In genomic region chr18:25454728-25455127, GRCh38 we compare ENCODE assay signal across 20 cellular contexts.
DNase-seq lines count a peak whose midpoint lies in the region; ATAC-seq, FAIRE-seq and TF ChIP-seq lines count a peak whose summit lies in the region.
"Had no signal": no experiment of that assay in that cellular context is flagged by ENCODE, and none has a peak within 500 bp of the region (broad histone marks: within the 10 kb centered on the region; RNA-seq: fewer than 3 reads in every experiment).

No MANE protein-coding gene starts in this region.

- H3K36me3 Mint-ChIP-seq in GM23338 (ENCODE audit: low read depth) (no peaks in the 10 kb centered on the region), astrocyte (ENCODE audit: low read depth, unreplicated experiment) (no peaks in the 10 kb centered on the region)
- H3K36me3 Mint-ChIP-seq in activated CD8-positive, alpha-beta T cell treated with anti-CD3 and anti-CD28 coated beads, Interleukin-2, amount 10 ng/mL, durations not matched to agents 7 days and 5 days (ENCODE audit: low read depth): no peaks in the 10 kb centered on the region
- H3K36me3 Mint-ChIP-seq: CD4-positive, alpha-beta memory T cell had no signal

- H4K20me1 ChIP-seq in GM23338 (replicated peaks; ENCODE audit: insufficient read depth) (no peaks in the 10 kb centered on the region), astrocyte (ENCODE audit: insufficient read depth, low read length) (no peaks in the 10 kb centered on the region)

- intact Hi-C loops in esophagus muscularis mucosa (cut with DNase I): no loop called here

- H3K9me3 ChIP-seq in astrocyte (ENCODE audit: insufficient read depth, low read depth, low read length) (no peaks in the 10 kb centered on the region), neuron (ENCODE audit: low read length) (no peaks in the 10 kb centered on the region), esophagus muscularis mucosa (peaks cover 0 to 10% (median 7%) of the 10 kb centered on the region in 4 donors)

- H3F3A ChIP-seq in GM23338 (replicated peaks; ENCODE audit: low read depth): no peaks in the 10 kb centered on the region

- H2AFZ ChIP-seq in GM23338: peak overlapping the region; percentile 76
- H2AFZ ChIP-seq in astrocyte (ENCODE audit: low read depth, low read length): no peak overlapping the region
- H2AFZ ChIP-seq in neuron (ENCODE audit: low read depth, low read length): peak overlapping the region; percentile 17

- FAIRE-seq in astrocyte (lab: Jason Lieb, UNC): no peak
- FAIRE-seq: GM12891, GM18507, H1 had no signal

- POLR2A ChIA-PET in activated CD8-positive, alpha-beta T cell treated with anti-CD3 and anti-CD28 coated beads, Interleukin-2, amount 10 ng/mL, durations not matched to agents 7 days and 5 days (lab: Charles Lee): no interaction called here

- H3K9me2 ChIP-seq in GM23338 (ENCODE audit: insufficient read depth): 0 out of 2 replicates have a peak, but pooled peaks cover 2% of the 10 kb centered on the region

- no peak for ATAC-seq in GM23338
- ATAC-seq in activated CD8-positive, alpha-beta T cell treated with anti-CD3 and anti-CD28 coated beads, Interleukin-2, amount 10 ng/mL, durations not matched to agents 7 days and 5 days: no peak
- ATAC-seq in stimulated activated naive CD8-positive, alpha-beta T cell treated with anti-CD3 and anti-CD28 coated beads, Interleukin-15, amount 100 ng/mL, for 72 hours: no peak
- ATAC-seq: HCT116 had no signal

- H3K4me3 Mint-ChIP-seq in GM23338 (no peak overlapping the region), astrocyte (ENCODE audit: unreplicated experiment) (no peak overlapping the region)
- H3K4me3 Mint-ChIP-seq in activated CD8-positive, alpha-beta T cell treated with anti-CD3 and anti-CD28 coated beads, Interleukin-2, amount 10 ng/mL, durations not matched to agents 7 days and 5 days: no peak overlapping the region
- no peak overlapping the region for H3K4me3 Mint-ChIP-seq in stimulated activated naive CD8-positive, alpha-beta T cell treated with anti-CD3 and anti-CD28 coated beads, Interleukin-15, amount 100 ng/mL, for 72 hours
- H3K4me3 Mint-ChIP-seq: CD4-positive, alpha-beta memory T cell; H9 had no signal

- TF ChIP-seq EP300 in esophagus muscularis mucosa (IDR thresholded peaks at IDR 0.05): no peak

- H3K36me3 ChIP-seq in GM23338 (ENCODE audit: insufficient read depth) (0 out of 2 replicates have a peak, but pooled peaks cover 4% of the 10 kb centered on the region), astrocyte (ENCODE audit: insufficient read depth, low read length) (no peaks in the 10 kb centered on the region), neuron (ENCODE audit: insufficient read depth, low read length) (no peaks in the 10 kb centered on the region), esophagus muscularis mucosa (no peaks in the 10 kb centered on the region)

- 93% methylated on average over 3 of the region's 3 CpGs for WGBS in esophagus muscularis mucosa

- CTCF ChIA-PET in activated CD8-positive, alpha-beta T cell treated with anti-CD3 and anti-CD28 coated beads, Interleukin-2, amount 10 ng/mL, durations not matched to agents 7 days and 5 days (lab: Charles Lee): no interaction called here

- H3K4me2 ChIP-seq in GM23338 (no peak overlapping the region), astrocyte (ENCODE audit: low read length) (no peak overlapping the region)

- no peak for DNase-seq in GM23338 (ENCODE audit: low spot score)
- no peak for DNase-seq in astrocyte (ENCODE audit: low read depth)
- DNase-seq in retina: peak; percentile 34
- DNase-seq in mucosa of gallbladder (ENCODE audit: low spot score): no peak
- DNase-seq in esophagus muscularis mucosa (ENCODE audit: extremely low spot score): no peak
- no peak for DNase-seq in activated CD8-positive, alpha-beta T cell treated with anti-CD3 and anti-CD28 coated beads, Interleukin-2, amount 10 ng/mL, durations not matched to agents 7 days and 5 days
- DNase-seq in stimulated activated naive CD8-positive, alpha-beta T cell treated with anti-CD3 and anti-CD28 coated beads, Interleukin-15, amount 100 ng/mL, for 72 hours: no peak
- DNase-seq: C1 segment of cervical spinal cord; Calu3; CD4-positive, alpha-beta memory T cell; COR-L47; DMS53; DMS79 treated with DMSO at 0.1 percent for 48 hours; GF-D8; H9 had no signal

- H3K27ac ChIP-seq in GM23338 (ENCODE audit: low read depth) (no peak overlapping the region), astrocyte (ENCODE audit: low read depth, low read length) (no peak overlapping the region), esophagus muscularis mucosa (replicated peaks in 1 of 4) (peak overlapping the region in 1 of 4 donors; percentile 21)

- peaks cover 3% of the 10 kb centered on the region for H3K27me3 Mint-ChIP-seq in GM23338 (ENCODE audit: insufficient read depth, low read depth, poor library complexity)
- H3K27me3 Mint-ChIP-seq in astrocyte (ENCODE audit: low read depth, unreplicated experiment): no peaks in the 10 kb centered on the region
- H3K27me3 Mint-ChIP-seq in activated CD8-positive, alpha-beta T cell treated with anti-CD3 and anti-CD28 coated beads, Interleukin-2, amount 10 ng/mL, durations not matched to agents 7 days and 5 days (ENCODE audit: low read depth): no peaks in the 10 kb centered on the region
- no peaks in the 10 kb centered on the region for H3K27me3 Mint-ChIP-seq in stimulated activated naive CD8-positive, alpha-beta T cell treated with anti-CD3 and anti-CD28 coated beads, Interleukin-15, amount 100 ng/mL, for 72 hours

- H3K79me2 ChIP-seq in GM23338 (replicated peaks; ENCODE audit: insufficient read depth): no peaks in the 10 kb centered on the region
- H3K79me2 ChIP-seq in astrocyte (ENCODE audit: insufficient read depth, low read length): no peaks in the 10 kb centered on the region

- H3K27me3 ChIP-seq in GM23338 (ENCODE audit: insufficient read depth) (no peaks in the 10 kb centered on the region), astrocyte (ENCODE audit: insufficient read depth, low read length) (no peaks in the 10 kb centered on the region), neuron (ENCODE audit: insufficient read depth, low read length) (no peaks in the 10 kb centered on the region), esophagus muscularis mucosa (no peaks in the 10 kb centered on the region)

- H3K9me3 Mint-ChIP-seq in GM23338 (peaks cover 6% of the 10 kb centered on the region; the same call in 2 of the 3 replicates), astrocyte (ENCODE audit: unreplicated experiment) (peaks cover 5% of the 10 kb centered on the region)
- no peaks in the 10 kb centered on the region for H3K9me3 Mint-ChIP-seq in activated CD8-positive, alpha-beta T cell treated with anti-CD3 and anti-CD28 coated beads, Interleukin-2, amount 10 ng/mL, durations not matched to agents 7 days and 5 days (ENCODE audit: insufficient read depth)
- H3K9me3 Mint-ChIP-seq in stimulated activated naive CD8-positive, alpha-beta T cell treated with anti-CD3 and anti-CD28 coated beads, Interleukin-15, amount 100 ng/mL, for 72 hours: peaks cover 9 to 11% of the 10 kb centered on the region in 2 donors

- H3K4me3 ChIP-seq in GM23338 (no peak overlapping the region), astrocyte (ENCODE audit: insufficient read depth, low read depth, low read length) (no peak overlapping the region), neuron (ENCODE audit: low read length) (no peak overlapping the region), esophagus muscularis mucosa (no peak overlapping the region)

- no peak for TF ChIP-seq CTCF in GM23338 (conservative IDR thresholded peaks at IDR 0.05; ENCODE audit: low read depth in 2 of 2)
- TF ChIP-seq CTCF in astrocyte (IDR thresholded peaks at IDR 0.05; ENCODE audit: insufficient read depth, low read depth, low read length): no peak
- no peak for TF ChIP-seq CTCF in esophagus muscularis mucosa (IDR thresholded peaks at IDR 0.05)

- H3K27ac Mint-ChIP-seq in GM23338 (no peak overlapping the region), astrocyte (ENCODE audit: unreplicated experiment) (peak overlapping the region; percentile 64)
- H3K27ac Mint-ChIP-seq in activated CD8-positive, alpha-beta T cell treated with anti-CD3 and anti-CD28 coated beads, Interleukin-2, amount 10 ng/mL, durations not matched to agents 7 days and 5 days: no peak overlapping the region
- no peak overlapping the region for H3K27ac Mint-ChIP-seq in stimulated activated naive CD8-positive, alpha-beta T cell treated with anti-CD3 and anti-CD28 coated beads, Interleukin-15, amount 100 ng/mL, for 72 hours
- H3K27ac Mint-ChIP-seq: CD4-positive, alpha-beta memory T cell; H9 had no signal

- peaks cover 11% of the 10 kb centered on the region for H3K4me1 Mint-ChIP-seq in GM23338
- H3K4me1 Mint-ChIP-seq in astrocyte (ENCODE audit: low read depth, unreplicated experiment): peaks cover 26% of the 10 kb centered on the region
- no peaks in the 10 kb centered on the region for H3K4me1 Mint-ChIP-seq in activated CD8-positive, alpha-beta T cell treated with anti-CD3 and anti-CD28 coated beads, Interleukin-2, amount 10 ng/mL, durations not matched to agents 7 days and 5 days (ENCODE audit: low read depth)
- H3K4me1 Mint-ChIP-seq in stimulated activated naive CD8-positive, alpha-beta T cell treated with anti-CD3 and anti-CD28 coated beads, Interleukin-15, amount 100 ng/mL, for 72 hours: no peaks in the 10 kb centered on the region
- H3K4me1 Mint-ChIP-seq: CD4-positive, alpha-beta memory T cell had no signal

- H3K9ac ChIP-seq in astrocyte (ENCODE audit: low read length): no peak overlapping the region

- peaks cover 7% of the 10 kb centered on the region; the same call in 1 of the 2 replicates for H3K4me1 ChIP-seq in GM23338 (ENCODE audit: insufficient read depth)
- H3K4me1 ChIP-seq in astrocyte (ENCODE audit: insufficient read depth, low read length): no peaks in the 10 kb centered on the region
- H3K4me1 ChIP-seq in neuron (ENCODE audit: insufficient read depth, low read length): peaks cover 48% of the 10 kb centered on the region
- H3K4me1 ChIP-seq in esophagus muscularis mucosa: no peaks in the 10 kb centered on the region

- no peak for TF ChIP-seq POLR2A in esophagus muscularis mucosa (IDR thresholded peaks at IDR 0.05; ENCODE audit: low read depth)
